Comparison of ENCODE assay signal across 8 cellular contexts in genomic region chrX:1336331-1337143, GRCh38. TPM values are rescaled to one million over a fixed set of nuclear protein-coding genes. Genes with fewer than 3 reads are reported as not detected.
DNase-seq lines count a peak whose midpoint lies in the region; ATAC-seq, FAIRE-seq and TF ChIP-seq lines count a peak whose summit lies in the region.

TSS of gene IL3RA (plus strand) at chrX:1336785. CDS start at chrX:1341766, 4,981 bp downstream.

- 15% methylated on average over 19 of the region's 19 CpGs for WGBS in A549 (ENCODE audit: missing lambda C conversion rate)
- WGBS in adrenal gland, 4 donors: 8 to 23% (median 13%) methylated on average over 16 to 19 of the region's 19 CpGs

- POLR2A ChIA-PET in A549 (lab: Yijun Ruan, JAX): no interaction called here

- TF ChIP-seq CTCF in A549 (IDR thresholded peaks at IDR 0.05) (no peak), adrenal gland (IDR thresholded peaks at IDR 0.05) (no peak), tibial artery (IDR thresholded peaks at IDR 0.05) (no peak)

- H3K27me3 ChIP-seq in adrenal gland (no peaks in the 10 kb centered on the region), tibial artery (peaks cover 0 to 3% of the 10 kb centered on the region in 2 donors)

- DNase-seq in A549 (ENCODE audit: low read depth in 1 of 2, low spot score in 1 of 2) (peak in 1 of 2 experiments; percentile 45), adrenal gland (peak; percentile 37 to 76 (median 58)), lung microvascular endothelial cell (ENCODE audit: low read depth in 2 of 2) (peak; percentile 35 to 42), tibial artery (peak; percentile 68 to 73), SW 1271 (lab: John Stamatoyannopoulos, UW) (no peak), SK-N-DZ (ENCODE audit: low spot score) (no peak)

- intact Hi-C loops in adrenal gland (cut with DNase I): no loop called here
- intact Hi-C loops in tibial artery (cut with DNase I; ENCODE audit: low total_unique reads): no loop called here

- H3K36me3 ChIP-seq in adrenal gland (replicated peaks in 1 of 2) (no peaks in the 10 kb centered on the region), tibial artery (no peaks in the 10 kb centered on the region)

- H3K27ac ChIP-seq in A549 (peak within 1 kb of the TSS in 1 of 2 experiments; percentile 31; a peak in 1 of 6 replicates), adrenal gland (peak within 1 kb of the TSS in 2 of 5 donors; percentile 16 to 26), tibial artery (peak within 1 kb of the TSS; percentile 50 to 58)

- TF ChIP-seq EP300 in A549 (IDR thresholded peaks at IDR 0.05): no peak

- CTCF ChIA-PET in A549 (lab: Yijun Ruan, JAX): no interaction called here

- H3K4me2 ChIP-seq in A549: peak within 1 kb of the TSS; percentile 72

- TF ChIP-seq RAD21 in A549 (conservative IDR thresholded peaks at IDR 0.05 in 1 of 2, IDR thresholded peaks at IDR 0.05 in 1 of 2): no peak

- peak; percentile 63 to 70 for ATAC-seq in A549
- peak; percentile 60 for ATAC-seq in GM18870 (IDR thresholded peaks at IDR 0.05; ENCODE audit: unreplicated experiment)
- ATAC-seq in HG03457 (IDR thresholded peaks at IDR 0.05; ENCODE audit: unreplicated experiment): peak; percentile 50

- FAIRE-seq in A549 (lab: Jason Lieb, UNC): no peak

- no peaks in the 10 kb centered on the region; the same call in 2 of the 3 replicates for H3K9me3 ChIP-seq in A549
- H3K9me3 ChIP-seq in adrenal gland (replicated peaks in 1 of 3): no peaks in the 10 kb centered on the region
- H3K9me3 ChIP-seq in tibial artery: peaks cover 0 to 7% (median 0%) of the 10 kb centered on the region in 3 donors

- TF ChIP-seq POLR2A in A549 (IDR thresholded peaks at IDR 0.05; ENCODE audit: low read length) (no peak), adrenal gland (IDR thresholded peaks at IDR 0.05) (no peak)

- peak within 1 kb of the TSS; percentile 18; the same call in 1 of the 3 replicates for H3K4me3 ChIP-seq in A549
- H3K4me3 ChIP-seq in adrenal gland: peak within 1 kb of the TSS in 2 of 4 donors; percentile 24 to 48
- H3K4me3 ChIP-seq in tibial artery: peak within 1 kb of the TSS; percentile 51 to 61

- H3K4me1 ChIP-seq in A549: no peaks in the 10 kb centered on the region
- H3K4me1 ChIP-seq in adrenal gland (replicated peaks in 1 of 2): no peaks in the 10 kb centered on the region
- peaks cover 0 to 8% (median 2%) of the 10 kb centered on the region in 4 donors for H3K4me1 ChIP-seq in tibial artery

TF ChIP-seq in A549, 52 proteins besides CTCF, POLR2A, EP300 and RAD21:
- no peak for TF ChIP-seq KDM5A (IDR thresholded peaks at IDR 0.05)
- TF ChIP-seq ZC3H11A (IDR thresholded peaks at IDR 0.05): no peak
- no peak for TF ChIP-seq JUNB (IDR thresholded peaks at IDR 0.05)
- TF ChIP-seq HEYL (CRISPR knock-in tag; IDR thresholded peaks at IDR 0.05): no peak
- no peak for TF ChIP-seq CBX2 (IDR thresholded peaks at IDR 0.05; ENCODE audit: borderline replicate concordance, low read depth)
- TF ChIP-seq HMGXB4 (CRISPR knock-in tag; IDR thresholded peaks at IDR 0.05; ENCODE audit: borderline replicate concordance): no peak
- TF ChIP-seq BHLHE40 (IDR thresholded peaks at IDR 0.05; ENCODE audit: low read depth, low read length): no peak
- TF ChIP-seq MAFK (IDR thresholded peaks at IDR 0.05; ENCODE audit: partially characterized antibody): no peak
- TF ChIP-seq FOXS1 (CRISPR knock-in tag; IDR thresholded peaks at IDR 0.05): no peak
- TF ChIP-seq ESRRA (IDR thresholded peaks at IDR 0.05; ENCODE audit: borderline replicate concordance, low read length): no peak
- no peak for TF ChIP-seq HOXA7 (CRISPR knock-in tag; IDR thresholded peaks at IDR 0.05)
- TF ChIP-seq ZSCAN20 (CRISPR knock-in tag; IDR thresholded peaks at IDR 0.05): no peak
- no peak for TF ChIP-seq NPAS2 (CRISPR knock-in tag; IDR thresholded peaks at IDR 0.05; ENCODE audit: borderline replicate concordance)
- no peak for TF ChIP-seq GATA3 (IDR thresholded peaks at IDR 0.05; ENCODE audit: borderline replicate concordance)
- TF ChIP-seq EHF (CRISPR knock-in tag; IDR thresholded peaks at IDR 0.05): no peak
- TF ChIP-seq MYC (IDR thresholded peaks at IDR 0.05; ENCODE audit: borderline replicate concordance, low read length): no peak
- TF ChIP-seq ELK1 (IDR thresholded peaks at IDR 0.05; ENCODE audit: low read depth, low read length): no peak
- TF ChIP-seq ZFP36 (IDR thresholded peaks at IDR 0.05; ENCODE audit: borderline replicate concordance, partially characterized antibody): no peak
- TF ChIP-seq RNF2 (IDR thresholded peaks at IDR 0.05; ENCODE audit: borderline replicate concordance, low read depth): no peak
- TF ChIP-seq JUN (IDR thresholded peaks at IDR 0.05): no peak

RNA-seq across cellular contexts. Expression of gene IL3RA, which starts in this region (rescaled TPM):
- polyA plus RNA-seq in A549 (2011; rRNA removed) (0.28 and 0.31 TPM in 2 replicates), A549 (2017; fragmentation: RNase III; extraction: RNeasy Plus Mini Kit Qiagen cat#74134 plus additional on column Dnase treatment) (0.05 to 0.12 TPM in 2 of 3 replicates, not detected in the other), adrenal gland (1 to 10 TPM; 3.6 to 7.4 (median 5.6) TPM)
- 0.07 and 0.12 TPM in 2 replicates for polyA plus RNA-seq in A549 (2012; cell fraction: cytosol; rRNA removed)
- polyA plus RNA-seq in A549 (2012; cell fraction: nucleus; rRNA removed): 0.14 and 0.15 TPM in 2 replicates
- 0.19 and 0.50 TPM in 2 replicates for polyA minus RNA-seq in A549 (2011; rRNA and poly(A)+ RNA removed)
- total RNA-seq in adrenal gland (1 to 10 TPM; 1.4 to 5.0 (median 2.6) TPM), lung microvascular endothelial cell (15.5 and 19.6 TPM in 2 replicates)
- not detected in 2 replicates for polyA plus RNA-seq in SK-N-DZ (2014; cell fraction: cytosol; rRNA removed)
- not detected in 2 replicates for polyA plus RNA-seq in SK-N-DZ (2014; cell fraction: nucleus; rRNA removed)

Comparison
In these comparisons a context has a peak if more than half of its experiments do, and no peak if none do; other contexts are left out.
1. Peak in ATAC-seq, H3K4me3 ChIP-seq and H3K4me2 ChIP-seq in A549; RNA of the gene not detected or under 1 TPM.
2. DNase-seq: peak in adrenal gland (7 of 7), lung microvascular endothelial cell (2 of 2) and tibial artery (2 of 2); none in SW 1271 (0 of 2) and SK-N-DZ (single experiment).
3. Peak in every context shown above with its lines, with median percentiles within 50 percentile points of each other: ATAC-seq.